ENCODE assay signal across 20 cellular contexts in genomic region chr10:29144126-29144525, GRCh38.
DNase-seq lines count a peak whose midpoint lies in the region; ATAC-seq and TF ChIP-seq lines count a peak whose summit lies in the region.
"Had no signal": no experiment of that assay in that cellular context is flagged by ENCODE, and none has a peak within 500 bp of the region (broad histone marks: within the 10 kb centered on the region; RNA-seq: fewer than 3 reads in every experiment).

No MANE protein-coding gene starts in this region.

- dilution Hi-C loops in IMR-90 (cut with HindIII; ENCODE audit: low sequenced_read_pairs, unreplicated experiment): no loop called here

- TF ChIP-seq POLR2A in IMR-90 (IDR thresholded peaks at IDR 0.05; ENCODE audit: low read depth, low read length): no peak

- H3K14ac ChIP-seq in IMR-90 (replicated peaks; ENCODE audit: low read depth, low read length) (peak overlapping the region; percentile 29; the same call in 1 of the 2 replicates), trophoblast cell (ENCODE audit: low read length) (peak overlapping the region; percentile 4)

- H3K36me3 Mint-ChIP-seq in endodermal cell (ENCODE audit: low read depth): no peaks in the 10 kb centered on the region
- H3K36me3 Mint-ChIP-seq: CD14-positive monocyte, IgD-negative memory B cell had no signal

- H3K27ac ChIP-seq in IMR-90 (ENCODE audit: insufficient read depth, low read length) (no peak overlapping the region), endodermal cell (ENCODE audit: low read depth, low read length) (no peak overlapping the region), trophoblast cell (ENCODE audit: low read depth, low read length) (peak overlapping the region; percentile 3), dorsolateral prefrontal cortex (no peak overlapping the region)
- H3K27ac ChIP-seq: HL-60 had no signal

- H3K9me3 ChIP-seq in IMR-90 (ENCODE audit: control insufficient read depth, insufficient read depth, low read length) (no peaks in the 10 kb centered on the region), endodermal cell (ENCODE audit: control insufficient read depth, low read length) (no peaks in the 10 kb centered on the region), trophoblast cell (ENCODE audit: insufficient read depth, low read depth, low read length) (no peaks in the 10 kb centered on the region)

- H3K4me1 ChIP-seq in IMR-90 (ENCODE audit: control insufficient read depth, insufficient read depth, low read length) (peaks cover 9% of the 10 kb centered on the region), endodermal cell (ENCODE audit: control insufficient read depth, insufficient read depth, low read length) (peaks cover 8% of the 10 kb centered on the region), trophoblast cell (ENCODE audit: control insufficient read depth in 1 of 2, insufficient read depth in 2 of 2, low read length in 2 of 2) (peaks cover 10 to 15% of the 10 kb centered on the region in 2 experiments)

- H3K27me3 Mint-ChIP-seq in endodermal cell (ENCODE audit: insufficient read depth): no peaks in the 10 kb centered on the region

- H2AK9ac ChIP-seq in IMR-90 (replicated peaks; ENCODE audit: low read depth, low read length, poor library complexity): peak overlapping the region; percentile 15

- peak overlapping the region; percentile 93 for H2AK5ac ChIP-seq in IMR-90 (ENCODE audit: low read depth, low read length)
- peak overlapping the region; percentile 47 for H2AK5ac ChIP-seq in trophoblast cell (ENCODE audit: low read length)

- no peak overlapping the region for H3K9ac ChIP-seq in IMR-90 (ENCODE audit: low read depth, low read length)
- no peak overlapping the region for H3K9ac ChIP-seq in endodermal cell (ENCODE audit: extremely low read depth, low read length, poor library complexity, severe bottlenecking)
- no peak overlapping the region for H3K9ac ChIP-seq in trophoblast cell (ENCODE audit: low read length)

- H3K23ac ChIP-seq in IMR-90 (ENCODE audit: low read depth, low read length): peak overlapping the region; percentile 64; the same call in 1 of the 2 replicates
- no peak overlapping the region for H3K23ac ChIP-seq in trophoblast cell (ENCODE audit: low read length)

- H3K27ac Mint-ChIP-seq in endodermal cell: no peak overlapping the region
- H3K27ac Mint-ChIP-seq: B cell, IgD-negative memory B cell had no signal

- in situ Hi-C loops in IMR-90 (cut with MboI; ENCODE audit: low sequenced_read_pairs): no loop called here

- peak overlapping the region; percentile 85 for H2BK12ac ChIP-seq in trophoblast cell (ENCODE audit: low read length)

- H2AFZ ChIP-seq in IMR-90 (replicated peaks; ENCODE audit: low read length, poor library complexity): peak overlapping the region; percentile 58
- H2AFZ ChIP-seq in trophoblast cell (ENCODE audit: insufficient read depth, low read length, poor library complexity): no peak overlapping the region

- no peak for TF ChIP-seq RAD21 in IMR-90 (IDR thresholded peaks at IDR 0.05; ENCODE audit: low read length)

- no peak overlapping the region for H3K4me2 ChIP-seq in IMR-90 (ENCODE audit: low read depth, low read length)
- H3K4me2 ChIP-seq in trophoblast cell (ENCODE audit: low read length): no peak overlapping the region

- H3K4me3 ChIP-seq in IMR-90 (ENCODE audit: insufficient read depth, low read depth, low read length) (no peak overlapping the region), endodermal cell (ENCODE audit: low read length) (no peak overlapping the region), trophoblast cell (ENCODE audit: low read depth, low read length) (no peak overlapping the region), dorsolateral prefrontal cortex (no peak overlapping the region)

- H3K79me1 ChIP-seq in IMR-90 (ENCODE audit: low read depth in 1 of 2, low read length in 2 of 2): no peaks in the 10 kb centered on the region
- peaks cover 23% of the 10 kb centered on the region for H3K79me1 ChIP-seq in trophoblast cell (ENCODE audit: low read length)

- peak overlapping the region; percentile 59; the same call in 1 of the 2 replicates for H2BK120ac ChIP-seq in IMR-90 (ENCODE audit: low read depth, low read length)
- peak overlapping the region; percentile 6 for H2BK120ac ChIP-seq in trophoblast cell (ENCODE audit: insufficient read depth, low read length, poor library complexity)

- intact Hi-C loops in IMR-90 (cut with micrococcal nuclease) (no loop called here), dorsolateral prefrontal cortex (cut with DNase I) (no loop called here)

- ATAC-seq in IMR-90 (ENCODE audit: low read depth) (peak; percentile 41), HG03139 (IDR thresholded peaks at IDR 0.05; ENCODE audit: unreplicated experiment) (no peak)
- ATAC-seq: Right ventricle myocardium inferior had no signal

- H3K4ac ChIP-seq in IMR-90 (ENCODE audit: low read depth, low read length): peak overlapping the region; percentile 58; the same call in 1 of the 2 replicates
- no peak overlapping the region for H3K4ac ChIP-seq in trophoblast cell (ENCODE audit: low read depth, low read length)

- no peak overlapping the region for H4K91ac ChIP-seq in IMR-90 (ENCODE audit: insufficient read depth, low read depth, low read length)
- H4K91ac ChIP-seq in trophoblast cell (ENCODE audit: low read depth, low read length): peak overlapping the region; percentile 93

- H4K12ac ChIP-seq in trophoblast cell (ENCODE audit: low read depth, low read length): no peak overlapping the region

- H2BK20ac ChIP-seq in IMR-90 (ENCODE audit: low read depth, low read length): peak overlapping the region; percentile 91

- H3K56ac ChIP-seq in IMR-90 (ENCODE audit: extremely low read depth, insufficient read depth, low read length): no peak overlapping the region

- H3K27me3 ChIP-seq in IMR-90 (ENCODE audit: control insufficient read depth, insufficient read depth, low read length) (no peaks in the 10 kb centered on the region), endodermal cell (ENCODE audit: control insufficient read depth, insufficient read depth, low read length, poor library complexity, severe bottlenecking) (no peaks in the 10 kb centered on the region), trophoblast cell (ENCODE audit: insufficient read depth, low read length) (no peaks in the 10 kb centered on the region), dorsolateral prefrontal cortex (peaks cover 0 to 15% (median 0%) of the 10 kb centered on the region in 45 donors)

- H4K8ac ChIP-seq in IMR-90 (ENCODE audit: low read depth in 2 of 2, low read length in 2 of 2) (no peak overlapping the region), trophoblast cell (ENCODE audit: low read depth, low read length) (peak overlapping the region; percentile 63)

- no peaks in the 10 kb centered on the region for H3K36me3 ChIP-seq in IMR-90 (ENCODE audit: control insufficient read depth, insufficient read depth, low read length)
- no peaks in the 10 kb centered on the region for H3K36me3 ChIP-seq in endodermal cell (ENCODE audit: control insufficient read depth, insufficient read depth, low read length)
- H3K36me3 ChIP-seq in trophoblast cell (ENCODE audit: control insufficient read depth in 1 of 2, insufficient read depth in 2 of 2, low read length in 2 of 2): no peaks in the 10 kb centered on the region

- DNase-seq in EH (ENCODE audit: low read depth): peak; percentile 32
- no peak for DNase-seq in IMR-90
- DNase-seq in endodermal cell: no peak
- DNase-seq in trophoblast cell: no peak
- no peak for DNase-seq in dorsolateral prefrontal cortex
- no peak for DNase-seq in SIG-M5 (lab: John Stamatoyannopoulos, UW)
- DNase-seq in NCI-H526 (lab: John Stamatoyannopoulos, UW): no peak
- DNase-seq: NCI-H1105, NCI-H146, NCI-H2081, NCI-H2171, NCI-H345, NCI-H524 treated with DMSO at 0.1 percent for 48 hours, OCI-M1 had no signal

- no TSS peak for BruUV-seq in IMR-90 (replicated peaks; lab: Mats Ljungman, UMichigan)

- H3K9me3 Mint-ChIP-seq in endodermal cell: no peaks in the 10 kb centered on the region
- H3K9me3 Mint-ChIP-seq: IgD-negative memory B cell had no signal

- H2BK5ac ChIP-seq in IMR-90 (ENCODE audit: low read depth, low read length, poor library complexity, severe bottlenecking): no peak overlapping the region
- H2BK5ac ChIP-seq in trophoblast cell (ENCODE audit: low read depth, low read length, poor library complexity): no peak overlapping the region

- H4K20me1 ChIP-seq in IMR-90 (ENCODE audit: insufficient read depth, low read length): no peaks in the 10 kb centered on the region

- H3K4me1 Mint-ChIP-seq in endodermal cell: peaks cover 37% of the 10 kb centered on the region
- H3K4me1 Mint-ChIP-seq: B cell had no signal

- H3K79me2 ChIP-seq in trophoblast cell (ENCODE audit: control insufficient read depth, insufficient read depth, low read length, poor library complexity): peaks cover 13% of the 10 kb centered on the region

- POLR2A ChIA-PET in IMR-90 (lab: Charles Lee; ENCODE audit: unreplicated experiment): no interaction called here

- H3K18ac ChIP-seq in IMR-90 (ENCODE audit: low read depth, low read length) (peak overlapping the region; percentile 76; the same call in 1 of the 2 replicates), trophoblast cell (ENCODE audit: low read length) (peak overlapping the region; percentile 35)

- TF ChIP-seq CTCF in IMR-90 (conservative IDR thresholded peaks at IDR 0.05; ENCODE audit: low read depth, low read length): no peak
- no peak for TF ChIP-seq CTCF in endodermal cell (conservative IDR thresholded peaks at IDR 0.05)
- TF ChIP-seq CTCF in dorsolateral prefrontal cortex (IDR thresholded peaks at IDR 0.05 in 54 of 56, conservative IDR thresholded peaks at IDR 0.05 in 2 of 56; ENCODE audit: low read depth in 1 of 56, partially characterized antibody in 56 of 56): no peak

- CTCF ChIA-PET in IMR-90 (lab: Yijun Ruan, JAX): interaction anchor here (0.7 kb wide), 1 partner anchor 376 kb away, joined by 3 read pairs; no protein-coding TSS in a partner anchor

- H2BK15ac ChIP-seq in IMR-90 (ENCODE audit: low read depth, low read length): peak overlapping the region; percentile 55; the same call in 1 of the 3 replicates

- H3K9me1 ChIP-seq in IMR-90 (ENCODE audit: insufficient read depth, low read length): peaks cover 4% of the 10 kb centered on the region; the same call in 1 of the 2 replicates

- no peak overlapping the region for H4K5ac ChIP-seq in IMR-90 (ENCODE audit: low read depth, low read length)

- 67% methylated on average over 1 of the region's 2 CpGs; no CpG with 5 or more reads in 1 of the 2 experiments for WGBS in IMR-90 (ENCODE audit: extremely low coverage in 2 of 2, insufficient read length in 1 of 2), 2 experiments
- 89 to 92% methylated on average over 2 of the region's 2 CpGs for WGBS in endodermal cell (ENCODE audit: insufficient coverage in 1 of 2, insufficient read length in 1 of 2), 2 experiments
- no CpG with 5 or more reads among the region's 2 CpGs for WGBS in trophoblast cell (ENCODE audit: extremely low coverage, insufficient coverage, insufficient read length)

- peak overlapping the region; percentile 77 for H3K4me3 Mint-ChIP-seq in endodermal cell
- H3K4me3 Mint-ChIP-seq: B cell, IgD-negative memory B cell had no signal

TF ChIP-seq in IMR-90, 13 proteins besides CTCF, POLR2A, EP300 and RAD21 (continues in another document):
- no peak for TF ChIP-seq MAFK (IDR thresholded peaks at IDR 0.05; ENCODE audit: low read depth, low read length)
